ENCODE assay signal across 14 cellular contexts in the genomic region with DNA sequence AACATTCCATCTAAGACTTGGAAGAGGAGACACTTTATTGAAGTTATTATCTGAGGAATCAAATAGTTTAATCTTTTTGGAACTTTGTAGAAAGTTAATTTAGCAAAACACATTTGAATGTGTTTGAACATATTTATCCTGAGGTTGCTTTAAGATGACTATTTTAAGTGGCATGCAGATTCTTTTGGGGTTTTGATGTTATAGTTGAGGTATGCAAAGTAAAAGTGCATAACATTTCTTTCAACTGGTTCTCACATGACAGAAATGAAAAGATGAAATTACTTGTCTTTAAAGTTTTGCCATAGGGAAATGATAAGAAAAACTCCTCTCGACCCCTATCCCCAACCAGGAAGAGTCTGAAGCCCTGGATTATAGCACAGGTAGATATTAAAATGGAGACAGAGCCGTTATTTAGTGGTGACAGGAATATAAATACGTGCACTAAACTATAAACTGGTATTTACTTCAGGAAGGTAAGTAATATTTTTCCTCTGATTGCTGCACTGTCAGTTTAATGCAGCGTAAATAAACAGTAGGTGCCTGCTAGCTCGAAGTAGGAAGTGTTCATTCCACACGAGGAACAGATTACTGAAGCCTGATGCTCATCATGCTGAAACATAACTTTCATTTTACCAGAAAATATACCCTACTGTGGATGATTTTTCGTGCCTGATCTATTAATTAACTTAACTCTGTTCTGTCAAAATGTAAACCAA. TPM values are rescaled to one million over a fixed set of nuclear protein-coding genes. Genes with fewer than 3 reads are reported as not detected.
DNase-seq lines count a peak whose midpoint lies in the region; ATAC-seq, FAIRE-seq and TF ChIP-seq lines count a peak whose summit lies in the region.
"Had no signal": no experiment of that assay in that cellular context is flagged by ENCODE, and none has a peak within 500 bp of the region (broad histone marks: within the 10 kb centered on the region; RNA-seq: fewer than 3 reads in every experiment).

No MANE protein-coding gene starts in this region.

- FAIRE-seq in astrocyte (lab: Jason Lieb, UNC) (no peak), urothelium cell line (lab: Jason Lieb, UNC) (no peak)

- H4K20me1 ChIP-seq in astrocyte (ENCODE audit: insufficient read depth, low read length): no peaks in the 10 kb centered on the region

- H3K4me3 ChIP-seq in astrocyte (ENCODE audit: insufficient read depth, low read depth, low read length): no peak overlapping the region

- peak overlapping the region; percentile 73 for H3K4me3 Mint-ChIP-seq in activated T-cell treated with anti-CD3 and anti-CD28 coated beads, Interleukin-2, amount 50 U/mL, for 4 hours
- H3K4me3 Mint-ChIP-seq in astrocyte (ENCODE audit: unreplicated experiment): no peak overlapping the region
- peak overlapping the region; percentile 81 to 89 for H3K4me3 Mint-ChIP-seq in stimulated activated naive CD8-positive, alpha-beta T cell treated with anti-CD3 and anti-CD28 coated beads, Interleukin-15, amount 100 ng/mL, for 72 hours
- H3K4me3 Mint-ChIP-seq: H9 had no signal

- peaks cover 14% of the 10 kb centered on the region for H3K4me1 ChIP-seq in astrocyte (ENCODE audit: insufficient read depth, low read length)
- H3K4me1 ChIP-seq: BE2C had no signal

- H3K9me3 ChIP-seq in astrocyte (ENCODE audit: insufficient read depth, low read depth, low read length): no peaks in the 10 kb centered on the region
- H3K9me3 ChIP-seq: BE2C had no signal

- H3K4me2 ChIP-seq in astrocyte (ENCODE audit: low read length): peak overlapping the region; percentile 72

- no peak for ATAC-seq in activated T-cell treated with anti-CD3 and anti-CD28 coated beads, Interleukin-2, amount 50 U/mL, for 4 hours
- no peak for ATAC-seq in stimulated activated naive CD8-positive, alpha-beta T cell treated with anti-CD3 and anti-CD28 coated beads, Interleukin-15, amount 100 ng/mL, for 72 hours
- ATAC-seq: Panc1 had no signal

- no peak overlapping the region for H2AFZ ChIP-seq in astrocyte (ENCODE audit: low read depth, low read length)

- H3K4me1 Mint-ChIP-seq in activated T-cell treated with anti-CD3 and anti-CD28 coated beads, Interleukin-2, amount 50 U/mL, for 4 hours (ENCODE audit: low read depth): peaks cover 47% of the 10 kb centered on the region
- H3K4me1 Mint-ChIP-seq in astrocyte (ENCODE audit: low read depth, unreplicated experiment): peaks cover 14% of the 10 kb centered on the region
- H3K4me1 Mint-ChIP-seq in stimulated activated naive CD8-positive, alpha-beta T cell treated with anti-CD3 and anti-CD28 coated beads, Interleukin-15, amount 100 ng/mL, for 72 hours: peaks cover 10% of the 10 kb centered on the region

- peaks cover 23% of the 10 kb centered on the region for H3K36me3 Mint-ChIP-seq in activated T-cell treated with anti-CD3 and anti-CD28 coated beads, Interleukin-2, amount 50 U/mL, for 4 hours (ENCODE audit: insufficient read depth)
- no peaks in the 10 kb centered on the region for H3K36me3 Mint-ChIP-seq in astrocyte (ENCODE audit: low read depth, unreplicated experiment)

- H3K36me3 ChIP-seq in astrocyte (ENCODE audit: insufficient read depth, low read length): no peaks in the 10 kb centered on the region
- H3K36me3 ChIP-seq: BE2C had no signal

- peaks cover 6% of the 10 kb centered on the region for H3K27me3 ChIP-seq in astrocyte (ENCODE audit: insufficient read depth, low read length)

- H3K27ac Mint-ChIP-seq in astrocyte (ENCODE audit: unreplicated experiment): peak overlapping the region; percentile 23
- H3K27ac Mint-ChIP-seq in stimulated activated naive CD8-positive, alpha-beta T cell treated with anti-CD3 and anti-CD28 coated beads, Interleukin-15, amount 100 ng/mL, for 72 hours: peak overlapping the region; percentile 23 to 95
- H3K27ac Mint-ChIP-seq: H9 had no signal

- H3K9me3 Mint-ChIP-seq in activated T-cell treated with anti-CD3 and anti-CD28 coated beads, Interleukin-2, amount 50 U/mL, for 4 hours: no peaks in the 10 kb centered on the region
- no peaks in the 10 kb centered on the region for H3K9me3 Mint-ChIP-seq in astrocyte (ENCODE audit: unreplicated experiment)
- H3K9me3 Mint-ChIP-seq in stimulated activated naive CD8-positive, alpha-beta T cell treated with anti-CD3 and anti-CD28 coated beads, Interleukin-15, amount 100 ng/mL, for 72 hours: no peaks in the 10 kb centered on the region
- H3K9me3 Mint-ChIP-seq: H9 had no signal

- DNase-seq in activated T-cell treated with anti-CD3 and anti-CD28 coated beads, Interleukin-2, amount 50 U/mL, for 4 hours: no peak
- no peak for DNase-seq in activated T-cell treated with anti-CD3 and anti-CD28 coated beads, Interleukin-2, amount 50 U/mL, for 48 hours
- DNase-seq in NCI-H226 (peak; percentile 17), astrocyte (ENCODE audit: low read depth) (peak; percentile 54), substantia nigra (lab: John Stamatoyannopoulos, UW) (no peak), urothelium cell line (ENCODE audit: low spot score) (no peak), HK-2 (ENCODE audit: unreplicated experiment) (no peak)
- DNase-seq in stimulated activated naive CD8-positive, alpha-beta T cell treated with anti-CD3 and anti-CD28 coated beads, Interleukin-15, amount 100 ng/mL, for 72 hours: no peak
- DNase-seq: activated gamma-delta T cell treated with Interleukin-2 at 50 U/mL for 16 hours; BE2C; H9; occipital lobe; stimulated activated naive CD4-positive, alpha-beta T cell treated with Interleukin-2 at 50 U/mL for 16 hours had no signal

- TF ChIP-seq CTCF in astrocyte (IDR thresholded peaks at IDR 0.05; ENCODE audit: insufficient read depth, low read depth, low read length): no peak

- H3K27ac ChIP-seq in astrocyte (ENCODE audit: low read depth, low read length) (no peak overlapping the region), substantia nigra (ENCODE audit: low read depth, low read length, poor library complexity, severe bottlenecking) (no peak overlapping the region)

- peak overlapping the region; percentile 47 for H3K9ac ChIP-seq in astrocyte (ENCODE audit: low read length)

- H3K79me2 ChIP-seq in astrocyte (ENCODE audit: insufficient read depth, low read length): no peaks in the 10 kb centered on the region

- no peaks in the 10 kb centered on the region for H3K27me3 Mint-ChIP-seq in activated T-cell treated with anti-CD3 and anti-CD28 coated beads, Interleukin-2, amount 50 U/mL, for 4 hours (ENCODE audit: low read depth)
- H3K27me3 Mint-ChIP-seq in astrocyte (ENCODE audit: low read depth, unreplicated experiment): peaks cover 16% of the 10 kb centered on the region
- no peaks in the 10 kb centered on the region for H3K27me3 Mint-ChIP-seq in stimulated activated naive CD8-positive, alpha-beta T cell treated with anti-CD3 and anti-CD28 coated beads, Interleukin-15, amount 100 ng/mL, for 72 hours

RNA-seq across cellular contexts. Expression of a gene that starts 15.1 kb away (rescaled TPM):
- total RNA-seq in activated T-cell treated with anti-CD3 and anti-CD28 coated beads, Interleukin-2, amount 50 U/mL, for 4 hours: 100 to 1,000 TPM; 209 to 239 (median 228) TPM
- total RNA-seq in astrocyte: 17.7 and 18.0 TPM in 2 replicates

Comparison
In these comparisons a context has a peak if more than half of its experiments do, and no peak if none do; other contexts are left out.
1. DNase-seq: peak in NCI-H226 (single experiment) and astrocyte (single experiment); none in activated T-cell treated with anti-CD3 and anti-CD28 coated beads, Interleukin-2, amount 50 U/mL, for 4 hours (single experiment), activated T-cell treated with anti-CD3 and anti-CD28 coated beads, Interleukin-2, amount 50 U/mL, for 48 hours (0 of 2), stimulated activated naive CD8-positive, alpha-beta T cell treated with anti-CD3 and anti-CD28 coated beads, Interleukin-15, amount 100 ng/mL, for 72 hours (0 of 2), substantia nigra (0 of 49), urothelium cell line (single experiment) and HK-2 (single experiment).
2. RNA of a gene that starts 15.1 kb away (total RNA-seq): 209 to 239 TPM in activated T-cell treated with anti-CD3 and anti-CD28 coated beads, Interleukin-2, amount 50 U/mL, for 4 hours; 17.7 to 18.0 TPM in astrocyte; every median in the first group is over 10 times any median in the second.